In genomic region chr19:36058481-36059179, GRCh38 we compare ENCODE assay signal across 1 cellular context.
TF ChIP-seq lines count a peak whose summit lies in the region.

No MANE protein-coding gene starts in this region.

TF ChIP-seq in HepG2, 621 proteins besides CTCF, POLR2A, EP300 and RAD21 (continued from another document):
- TF ChIP-seq TFE3 (CRISPR knock-in tag; IDR thresholded peaks at IDR 0.05) (peak; percentile 48; the same call in 1 of the 2 replicates), DRAP1 (CRISPR knock-in tag; IDR thresholded peaks at IDR 0.05) (0 out of 2 replicates have a peak, but pooled peaks have one; percentile 34), ZNF235 (CRISPR knock-in tag; IDR thresholded peaks at IDR 0.05; ENCODE audit: borderline replicate concordance) (no peak), ZNF20 (CRISPR knock-in tag; IDR thresholded peaks at IDR 0.05) (no peak), GLMP (CRISPR knock-in tag; IDR thresholded peaks at IDR 0.05; ENCODE audit: borderline replicate concordance) (no peak), ASH2L (IDR thresholded peaks at IDR 0.05; ENCODE audit: insufficient read length, low read depth, low read length) (peak; percentile 61), NAIF1 (CRISPR knock-in tag; IDR thresholded peaks at IDR 0.05; ENCODE audit: borderline replicate concordance) (no peak), ZNF660 (CRISPR knock-in tag; IDR thresholded peaks at IDR 0.05; ENCODE audit: borderline replicate concordance, low read depth) (no peak)
- TF ChIP-seq, protein P1, sequence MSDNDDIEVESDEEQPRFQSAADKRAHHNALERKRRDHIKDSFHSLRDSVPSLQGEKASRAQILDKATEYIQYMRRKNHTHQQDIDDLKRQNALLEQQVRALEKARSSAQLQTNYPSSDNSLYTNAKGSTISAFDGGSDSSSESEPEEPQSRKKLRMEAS (IDR thresholded peaks at IDR 0.05): no peak
